ENCODE assay signal across 8 cellular contexts in genomic region chr10:95183451-95184230, GRCh38. TPM values are rescaled to one million over a fixed set of nuclear protein-coding genes. Genes with fewer than 3 reads are reported as not detected.
DNase-seq lines count a peak whose midpoint lies in the region; ATAC-seq and TF ChIP-seq lines count a peak whose summit lies in the region.

No MANE protein-coding gene starts in this region.

- DNase-seq in AG09319 (ENCODE audit: extremely low read depth, low read depth) (peak; percentile 51), NCI-H510A treated with DMSO at 0.1 percent for 48 hours (lab: John Stamatoyannopoulos, UW) (peak; percentile 76), ecto neural progenitor cell (ENCODE audit: low spot score) (peak; percentile 95), lung (ENCODE audit: low spot score) (peak; percentile 91)
- DNase-seq in activated CD4-positive, alpha-beta T cell treated with anti-CD3 and anti-CD28 coated beads, Interleukin-2, amount 50 U/mL, for 4 hours = peak; percentile 29 to 31
- DNase-seq in stimulated activated CD4-positive, alpha-beta T cell treated with anti-CD3 and anti-CD28 coated beads, TNF-alpha, amount 100 ng/mL, for 4 hours (ENCODE audit: low read depth in 3 of 3) = peak; percentile 11 to 51 (median 39)

- WGBS in lung, 2 donors = 2 to 6% methylated on average over 52 to 80 of the region's 80 CpGs

- H3K9me3 ChIP-seq in lung (ENCODE audit: control insufficient read depth in 2 of 2, insufficient read depth in 1 of 2, low read length in 1 of 2) = no peaks in the 10 kb centered on the region

- peak overlapping the region; percentile 72 to 95 for H3K27ac ChIP-seq in lung (ENCODE audit: low read depth in 1 of 2, low read length in 1 of 2)

- H3K27me3 ChIP-seq in lung (ENCODE audit: control insufficient read depth, insufficient read depth) = no peaks in the 10 kb centered on the region

- H3K36me3 ChIP-seq in lung (ENCODE audit: control insufficient read depth in 2 of 2, insufficient read depth in 2 of 2, low read length in 2 of 2) = no peaks in the 10 kb centered on the region

- H3K4me1 ChIP-seq in lung (ENCODE audit: control insufficient read depth in 2 of 2, insufficient read depth in 2 of 2, low read length in 2 of 2) = peaks cover 0 to 3% of the 10 kb centered on the region in 2 donors

- ATAC-seq in GM18909 (IDR thresholded peaks at IDR 0.05; ENCODE audit: poor library complexity, unreplicated experiment) (peak; percentile 98), HG03135 (IDR thresholded peaks at IDR 0.05; ENCODE audit: unreplicated experiment) (peak; percentile 90), lung (ENCODE audit: insufficient read depth, low FRiP score) (peak; percentile 100)

- peak overlapping the region; percentile 68 for H3K4me3 ChIP-seq in lung

- peak; percentile 75 for TF ChIP-seq CTCF in AG09319 (IDR thresholded peaks at IDR 0.05; ENCODE audit: low read depth, low read length)
- peak; percentile 77 for TF ChIP-seq CTCF in lung (IDR thresholded peaks at IDR 0.05; ENCODE audit: control extremely low read depth, extremely low read depth)

RNA-seq across cellular contexts. Expression of gene ACSM6, which starts 10.4 kb away (rescaled TPM):
- not detected for total RNA-seq in lung
- not detected for polyA plus RNA-seq in lung

Comparison
In these comparisons a context has a peak if more than half of its experiments do, and no peak if none do; other contexts are left out.
1. Peak in every context shown above with its lines: DNase-seq, ATAC-seq, H3K4me3 ChIP-seq and H3K27ac ChIP-seq.
2. DNase-seq: peak in every context shown above with its lines; median percentile 95 in ecto neural progenitor cell; 91 in lung; 76 in NCI-H510A treated with DMSO at 0.1 percent for 48 hours; 51 in AG09319; 39 in stimulated activated CD4-positive, alpha-beta T cell treated with anti-CD3 and anti-CD28 coated beads, TNF-alpha, amount 100 ng/mL, for 4 hours; 30 in activated CD4-positive, alpha-beta T cell treated with anti-CD3 and anti-CD28 coated beads, Interleukin-2, amount 50 U/mL, for 4 hours.